ENCODE assay signal across 15 cellular contexts in the genomic region with DNA sequence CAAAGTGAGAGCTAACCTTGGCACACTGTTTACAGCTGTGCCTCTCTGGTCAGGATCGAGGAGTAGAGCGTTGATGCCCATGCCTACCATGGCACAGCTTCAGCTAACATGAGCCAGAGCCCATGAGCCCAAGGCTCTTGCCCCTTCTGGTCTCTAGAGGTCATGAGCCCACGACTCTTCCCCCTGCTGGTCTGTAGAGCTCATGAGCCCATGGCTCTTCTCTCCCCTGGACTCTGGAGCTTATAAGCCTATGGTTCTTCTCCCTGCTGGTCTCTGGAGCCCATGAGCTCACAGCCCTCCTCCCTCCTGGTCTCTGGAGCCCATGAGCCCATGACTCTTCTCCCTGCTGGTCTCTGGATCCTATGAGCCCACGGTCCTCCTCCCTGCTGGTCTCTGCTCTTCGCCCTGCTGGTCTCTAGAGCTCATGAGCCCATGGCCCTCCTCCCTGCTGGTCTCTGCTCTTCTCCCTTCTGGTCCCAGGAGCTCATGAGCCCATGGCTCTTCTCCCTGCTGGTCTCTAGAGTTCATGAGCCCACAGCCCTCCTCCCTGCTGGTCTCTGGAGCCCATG. TPM values are rescaled to one million over a fixed set of nuclear protein-coding genes. Genes with fewer than 3 reads are reported as not detected.
DNase-seq lines count a peak whose midpoint lies in the region; ATAC-seq, FAIRE-seq and TF ChIP-seq lines count a peak whose summit lies in the region.
"Had no signal": no experiment of that assay in that cellular context is flagged by ENCODE, and none has a peak within 500 bp of the region (broad histone marks: within the 10 kb centered on the region; RNA-seq: fewer than 3 reads in every experiment).

No MANE protein-coding gene starts in this region.

- TF ChIP-seq POLR2A in GM12878 (IDR thresholded peaks at IDR 0.05; ENCODE audit: low read depth, low read length) = no peak

- H3K27me3 Mint-ChIP-seq in naive B cell = peaks cover 20 to 22% (median 22%) of the 10 kb centered on the region in 3 donors
- peaks cover 11% of the 10 kb centered on the region for H3K27me3 Mint-ChIP-seq in activated naive CD8-positive, alpha-beta T cell treated with anti-CD3 and anti-CD28 coated beads for 36 hours

- peak; percentile 21 for DNase-seq in GM12865 (ENCODE audit: low read depth)
- DNase-seq in GM20000 (ENCODE audit: low spot score) = no peak
- no peak for DNase-seq in GM12878 (ENCODE audit: low read depth, low spot score)
- DNase-seq in naive B cell = no peak
- no peak for DNase-seq in stimulated activated CD4-positive, alpha-beta T cell treated with anti-CD3 and anti-CD28 coated beads, Interleukin-2, amount 100 ng/mL, for 24 hours
- DNase-seq in activated naive CD8-positive, alpha-beta T cell treated with anti-CD3 and anti-CD28 coated beads for 36 hours = no peak
- DNase-seq in NCI-H510A treated with DMSO at 0.1 percent for 48 hours (lab: John Stamatoyannopoulos, UW) = no peak
- DNase-seq: Caco-2; CD8-positive, alpha-beta memory T cell; DMS53; H7; Kasumi-1 had no signal

- no peak for TF ChIP-seq EP300 in GM12878 (IDR thresholded peaks at IDR 0.05; ENCODE audit: borderline replicate concordance in 1 of 2, control insufficient read depth in 1 of 2, low read depth in 2 of 2, low read length in 2 of 2)

- in situ Hi-C loops in GM12878 (cut with MboI) = no loop called here

- RAD21 ChIA-PET in GM12878 (lab: Charles Lee; ENCODE audit: unreplicated experiment) = interaction anchor here (1.0 to 1.2 kb wide), 3 partner anchors 12 to 25 kb away, joined by 3 to 5 read pairs (median 4); no protein-coding TSS in a partner anchor

- no peak for TF ChIP-seq CTCF in GM12865 (IDR thresholded peaks at IDR 0.05; ENCODE audit: insufficient read depth, low read depth, low read length, missing control alignments)
- peak; percentile 15 for TF ChIP-seq CTCF in GM20000 (IDR thresholded peaks at IDR 0.05; ENCODE audit: extremely low read depth, missing control alignments)
- no peak for TF ChIP-seq CTCF in GM12878 (IDR thresholded peaks at IDR 0.05 in 2 of 3, conservative IDR thresholded peaks at IDR 0.05 in 1 of 3; ENCODE audit: control insufficient read depth in 2 of 3, extremely low read depth in 1 of 3, insufficient read depth in 1 of 3, low read depth in 3 of 3, low read length in 3 of 3)

- no peak overlapping the region for H3K27ac ChIP-seq in GM12878 (ENCODE audit: control insufficient read depth, insufficient read depth)
- H3K27ac ChIP-seq: A549 had no signal

- H3K79me2 ChIP-seq in GM12878 (ENCODE audit: control insufficient read depth, insufficient read depth, low read length) = no peaks in the 10 kb centered on the region

- H3K9me3 Mint-ChIP-seq in naive B cell = peaks cover 0 to 3% (median 0%) of the 10 kb centered on the region in 7 donors
- H3K9me3 Mint-ChIP-seq in activated naive CD8-positive, alpha-beta T cell treated with anti-CD3 and anti-CD28 coated beads for 36 hours = no peaks in the 10 kb centered on the region
- H3K9me3 Mint-ChIP-seq: CD8-positive, alpha-beta memory T cell had no signal

- intact Hi-C loops in GM12878 (cut with micrococcal nuclease; ENCODE audit: unreplicated experiment) = no loop called here

- TF ChIP-seq RAD21 in GM12878 (IDR thresholded peaks at IDR 0.05; ENCODE audit: insufficient read depth, low read depth, low read length) = 0 out of 2 replicates have a peak, but pooled peaks have one; percentile 7

- POLR2A ChIA-PET in GM12878 (lab: Charles Lee) = no interaction called here

- H3K4me3 Mint-ChIP-seq in naive B cell = no peak overlapping the region
- no peak overlapping the region for H3K4me3 Mint-ChIP-seq in activated naive CD8-positive, alpha-beta T cell treated with anti-CD3 and anti-CD28 coated beads for 36 hours
- H3K4me3 Mint-ChIP-seq: CD8-positive, alpha-beta memory T cell had no signal

- no peak overlapping the region for H2AFZ ChIP-seq in GM12878 (ENCODE audit: control insufficient read depth, low read depth, low read length)

- H3K9me3 ChIP-seq in GM12878 (replicated peaks; ENCODE audit: control insufficient read depth, insufficient read depth, low read length) = no peaks in the 10 kb centered on the region
- H3K9me3 ChIP-seq: A549, Caco-2 had no signal

- no TSS peak for BruUV-seq in GM12878 (replicated peaks; lab: Mats Ljungman, UMichigan)

- SMC1A ChIA-PET in GM12878 (lab: Charles Lee; ENCODE audit: uncharacterized antibody, unreplicated experiment) = interaction anchor here (1.2 to 1.7 kb wide), 4 partner anchors 8 to 20 kb away, joined by 3 to 5 read pairs (median 4); no protein-coding TSS in a partner anchor

- no peaks in the 10 kb centered on the region; a peak in 1 of 4 replicates for H3K27me3 ChIP-seq in GM12878 (replicated peaks in 1 of 2; ENCODE audit: control insufficient read depth in 2 of 2, insufficient read depth in 2 of 2, low read length in 1 of 2)

- H3K4me1 Mint-ChIP-seq in naive B cell = peaks cover 11 to 25% (median 19%) of the 10 kb centered on the region in 3 donors
- H3K4me1 Mint-ChIP-seq in activated naive CD8-positive, alpha-beta T cell treated with anti-CD3 and anti-CD28 coated beads for 36 hours = no peaks in the 10 kb centered on the region
- H3K4me1 Mint-ChIP-seq: CD8-positive, alpha-beta memory T cell had no signal

- no peaks in the 10 kb centered on the region for H3K36me3 Mint-ChIP-seq in naive B cell
- H3K36me3 Mint-ChIP-seq in activated naive CD8-positive, alpha-beta T cell treated with anti-CD3 and anti-CD28 coated beads for 36 hours = no peaks in the 10 kb centered on the region

- H4K20me1 ChIP-seq in GM12878 (ENCODE audit: control insufficient read depth, insufficient read depth) = no peaks in the 10 kb centered on the region

- no peak overlapping the region for H3K4me2 ChIP-seq in GM12878 (ENCODE audit: control insufficient read depth, insufficient read depth)
- H3K4me2 ChIP-seq: A549 had no signal

- peak overlapping the region in 4 of 6 donors; percentile 4 to 82 (median 69) for H3K27ac Mint-ChIP-seq in naive B cell
- H3K27ac Mint-ChIP-seq in activated naive CD8-positive, alpha-beta T cell treated with anti-CD3 and anti-CD28 coated beads for 36 hours = no peak overlapping the region
- H3K27ac Mint-ChIP-seq: CD8-positive, alpha-beta memory T cell had no signal

- FAIRE-seq in GM12878 (lab: Jason Lieb, UNC) = no peak
- FAIRE-seq: A549, HTR-8/SVneo had no signal

- 71% methylated on average over 5 of the region's 5 CpGs for WGBS in GM12878 (ENCODE audit: insufficient coverage, insufficient replicate concordance, low lambda C conversion rate, missing lambda C conversion rate)

- ATAC-seq in GM12878 = peak; percentile 40; the same call in 2 of the 3 replicates
- no peak for ATAC-seq in naive B cell (ENCODE audit: low read depth in 2 of 2)
- ATAC-seq in HG03280 (IDR thresholded peaks at IDR 0.05; ENCODE audit: unreplicated experiment) = no peak

- CTCF ChIA-PET in GM12878 (lab: Yijun Ruan, JAX) = interaction anchor here (0.7 to 2.1 kb wide), 4 partner anchors 9 to 886 kb away, joined by 3 to 7 read pairs (median 4); no protein-coding TSS in a partner anchor

- H3K9ac ChIP-seq in GM12878 (ENCODE audit: control insufficient read depth, insufficient read depth, low read length) = no peak overlapping the region

- H3K36me3 ChIP-seq in GM12878 (ENCODE audit: control insufficient read depth in 2 of 2, insufficient read depth in 2 of 2, low read length in 1 of 2) = no peaks in the 10 kb centered on the region

- H3K4me1 ChIP-seq in GM12878 (ENCODE audit: control insufficient read depth, insufficient read depth, low read length) = no peaks in the 10 kb centered on the region
- H3K4me1 ChIP-seq: Caco-2 had no signal

- H3K4me3 ChIP-seq in GM12865 (ENCODE audit: low read depth, low read length) (no peak overlapping the region), GM12878 (no peak overlapping the region)
- H3K4me3 ChIP-seq: A549 had no signal

TF ChIP-seq in GM12878, 131 proteins besides CTCF, POLR2A, EP300 and RAD21 (continues in another document):
- TF ChIP-seq MLLT1 (IDR thresholded peaks at IDR 0.05) (no peak), MEF2B (IDR thresholded peaks at IDR 0.05; ENCODE audit: partially characterized antibody, poor library complexity, severe bottlenecking) (no peak)

RNA-seq across cellular contexts. Expression of gene CLMN, which starts 16.6 kb away (rescaled TPM):
- 113 and 120 TPM in 2 replicates for total RNA-seq in GM12878 (2013; cell fraction: nucleolus; rRNA removed)
- total RNA-seq in GM12878 (2014; rRNA removed) = 13.1 and 13.6 TPM in 2 replicates
- 19.9 and 20.3 TPM in 2 replicates for total RNA-seq in GM12878 (2014; rRNA removed; fragmentation: Illumina TruSeq; extraction: Trizol)
- total RNA-seq in GM12878 (2021) = 40.2 and 40.4 TPM in 2 replicates
- 7.5 TPM for polyA plus RNA-seq in GM12878 (2011; ENCODE audit: low read depth)
- polyA plus RNA-seq in GM12878 (2011; rRNA removed) = 10.2 and 12.1 TPM in 2 replicates
- polyA plus RNA-seq in GM12878 (2011; cell fraction: cytosol; rRNA removed) = 6.8 and 7.1 TPM in 2 replicates
- 28.8 and 37.1 TPM in 2 replicates for polyA plus RNA-seq in GM12878 (2011; cell fraction: nucleus; rRNA removed)
- polyA plus RNA-seq in GM12878 (2012) = 10.5 and 13.6 TPM in 2 replicates
- polyA plus RNA-seq in GM12878 (2014; fragmentation: Illumina TruSeq; extraction: Trizol) = 21.0 and 24.3 TPM in 2 replicates
- 10 to 100 TPM in 1 of 2 experiments, 1 to 10 TPM in 1; 7.8 to 13.1 TPM for polyA plus RNA-seq in GM12878 (2014; fragmentation: Nextera tagmentation; extraction: Ambion mirVana)
- polyA plus RNA-seq in GM12878 (2014; rRNA removed) = 15.6 and 16.8 TPM in 2 replicates
- 10 to 100 TPM; 26.1 to 49.3 TPM for polyA plus RNA-seq in GM12878 (2016; fragmentation: Nextera tagmentation; extraction: Ambion mirVana)
- 8.2 and 11.1 TPM in 2 replicates for polyA minus RNA-seq in GM12878 (2011; rRNA and poly(A)+ RNA removed)
- 3.2 and 4.5 TPM in 2 replicates for polyA minus RNA-seq in GM12878 (2011; cell fraction: cytosol; rRNA and poly(A)+ RNA removed)
- polyA minus RNA-seq in GM12878 (2011; cell fraction: nucleus; rRNA and poly(A)+ RNA removed) = 11.0 and 12.8 TPM in 2 replicates
- polyA plus RNA-seq in naive B cell (ENCODE audit: low read depth in 6 of 6) = 10 to 100 TPM in 5 of 6 donors, 1 to 10 TPM in 1; 4.9 to 23.8 (median 12.7) TPM
- total RNA-seq in activated naive CD8-positive, alpha-beta T cell treated with anti-CD3 and anti-CD28 coated beads for 36 hours = under 1 TPM; 0.66 to 0.91 TPM

Comparison
In these comparisons a context has a peak if more than half of its experiments do, and no peak if none do; other contexts are left out.
1. RNA of gene CLMN, which starts 16.6 kb away (total RNA-seq): 13.1 to 120 TPM in GM12878; 0.66 to 0.91 TPM in activated naive CD8-positive, alpha-beta T cell treated with anti-CD3 and anti-CD28 coated beads for 36 hours; every median in the first group is over 4 times any median in the second.